ENCODE assay signal across 12 cellular contexts in the genomic region with DNA sequence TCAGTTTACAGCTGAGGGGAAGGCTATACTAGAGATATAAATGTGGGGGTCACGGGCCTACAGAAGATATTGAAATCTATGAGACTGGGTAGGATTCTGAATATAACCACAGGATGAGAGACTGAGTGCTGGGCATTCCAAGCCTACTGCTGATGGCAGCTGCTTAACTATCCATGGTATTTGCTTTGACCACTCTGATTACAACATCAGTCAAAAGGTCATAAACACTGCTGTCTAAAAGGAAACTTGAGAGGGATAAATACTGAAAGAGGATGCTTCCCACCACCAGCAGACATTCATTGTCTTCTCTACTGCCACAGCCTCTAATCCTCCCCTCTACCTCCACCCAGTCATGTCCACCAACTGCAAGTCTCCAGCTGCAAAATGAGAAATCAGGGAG. TPM values are rescaled to one million over a fixed set of nuclear protein-coding genes. Genes with fewer than 3 reads are reported as not detected.
DNase-seq lines count a peak whose midpoint lies in the region; ATAC-seq and FAIRE-seq lines count a peak whose summit lies in the region.
"Had no signal": no experiment of that assay in that cellular context is flagged by ENCODE, and none has a peak within 500 bp of the region (broad histone marks: within the 10 kb centered on the region; RNA-seq: fewer than 3 reads in every experiment).

No MANE protein-coding gene starts in this region.

- in situ Hi-C loops in GM23248 (cut with MboI), result no loop called here

- peaks cover 70% of the 10 kb centered on the region for H3K36me3 Mint-ChIP-seq in activated naive CD8-positive, alpha-beta T cell treated with anti-CD3 and anti-CD28 coated beads, Interleukin-2, amount 50 U/mL, for 24 hours (ENCODE audit: low read depth)

- H3F3A ChIP-seq in GM23248 (ENCODE audit: insufficient read depth), result peaks cover 75% of the 10 kb centered on the region

- H2AFZ ChIP-seq in GM23248, result no peak overlapping the region

- no peaks in the 10 kb centered on the region for H3K27me3 ChIP-seq in GM23248 (replicated peaks; ENCODE audit: insufficient read depth)

- H3K36me3 ChIP-seq in GM23248 (ENCODE audit: low read depth), result peaks cover 43% of the 10 kb centered on the region

- H3K79me2 ChIP-seq in GM23248 (ENCODE audit: insufficient read depth), result peaks cover 91% of the 10 kb centered on the region

- no peaks in the 10 kb centered on the region for H3K9me3 ChIP-seq in GM23248 (ENCODE audit: low read depth)
- H3K9me3 ChIP-seq: prostate gland had no signal

- H3K4me3 ChIP-seq in GM23248, result peak overlapping the region; percentile 28
- H3K4me3 ChIP-seq: prostate gland had no signal

- H3K27ac ChIP-seq in GM23248, result peak overlapping the region; percentile 64
- H3K27ac ChIP-seq: prostate gland had no signal

- H3K4me1 Mint-ChIP-seq in activated naive CD8-positive, alpha-beta T cell treated with anti-CD3 and anti-CD28 coated beads, Interleukin-2, amount 50 U/mL, for 24 hours, result peaks cover 92% of the 10 kb centered on the region

- ATAC-seq in activated naive CD8-positive, alpha-beta T cell treated with anti-CD3 and anti-CD28 coated beads, Interleukin-2, amount 50 U/mL, for 24 hours, result no peak
- ATAC-seq in esophagus mucosa, result no peak
- no peak for ATAC-seq in Right ventricle myocardium inferior
- no peak for ATAC-seq in HG03108 (IDR thresholded peaks at IDR 0.05; ENCODE audit: unreplicated experiment)

- peak; percentile 63 for DNase-seq in AG08396 (ENCODE audit: low spot score)
- DNase-seq in GM23248, result peak; percentile 83
- DNase-seq in activated naive CD8-positive, alpha-beta T cell treated with anti-CD3 and anti-CD28 coated beads, Interleukin-2, amount 50 U/mL, for 24 hours, result no peak
- DNase-seq in kidney tubule cell (ENCODE audit: low spot score), result peak; percentile 80
- DNase-seq in Right ventricle myocardium inferior (ENCODE audit: missing footprints), result no peak
- no peak for DNase-seq in GM19239 (ENCODE audit: insufficient read length, low spot score)
- DNase-seq: activated CD4-positive, alpha-beta T cell treated with anti-CD3 and anti-CD28 coated beads for 4 hours; DMS79 treated with DMSO at 0.1 percent for 48 hours; OCI-M1 had no signal

- H3K4me1 ChIP-seq in GM23248 (ENCODE audit: insufficient read depth), result peaks cover 75% of the 10 kb centered on the region

- H3K9me3 Mint-ChIP-seq in activated naive CD8-positive, alpha-beta T cell treated with anti-CD3 and anti-CD28 coated beads, Interleukin-2, amount 50 U/mL, for 24 hours, result no peaks in the 10 kb centered on the region

- intact Hi-C loops in Right ventricle myocardium inferior (cut with DNase I), result no loop called here

- peak overlapping the region; percentile 5; the same call in 1 of the 2 replicates for H3K9ac ChIP-seq in GM23248

- H4K20me1 ChIP-seq in GM23248 (ENCODE audit: insufficient read depth), result 0 out of 2 replicates have a peak, but pooled peaks cover 4% of the 10 kb centered on the region

- H3K27me3 Mint-ChIP-seq in activated naive CD8-positive, alpha-beta T cell treated with anti-CD3 and anti-CD28 coated beads, Interleukin-2, amount 50 U/mL, for 24 hours, result no peaks in the 10 kb centered on the region

- peak overlapping the region; percentile 9 for H3K27ac Mint-ChIP-seq in activated naive CD8-positive, alpha-beta T cell treated with anti-CD3 and anti-CD28 coated beads, Interleukin-2, amount 50 U/mL, for 24 hours

- H3K9me2 ChIP-seq in GM23248 (ENCODE audit: insufficient read depth), result no peaks in the 10 kb centered on the region

- no peak for FAIRE-seq in GM19239 (lab: Jason Lieb, UNC)

- WGBS in GM23248 (ENCODE audit: low coverage in 1 of 2, low lambda C conversion rate in 2 of 2, missing lambda C conversion rate in 2 of 2), 2 experiments, result 61 to 67% methylated on average over 1 of the region's 1 CpG

- peak overlapping the region; percentile 43 for H3K4me3 Mint-ChIP-seq in activated naive CD8-positive, alpha-beta T cell treated with anti-CD3 and anti-CD28 coated beads, Interleukin-2, amount 50 U/mL, for 24 hours

- peak overlapping the region; percentile 100 for H3K4me2 ChIP-seq in GM23248 (ENCODE audit: unreplicated experiment)

RNA-seq across cellular contexts. Expression of a gene that starts 3.8 kb away (rescaled TPM):
- 50.7 and 58.1 TPM in 2 replicates for total RNA-seq in GM23248 (2014; rRNA removed; shearing (Covaris generic))
- polyA plus RNA-seq in GM23248 (2016; fragmentation: Nextera tagmentation; extraction: Ambion mirVana), result 52.1 and 54.6 TPM in 2 replicates
- 15.5 TPM for total RNA-seq in esophagus mucosa
- 56.7 TPM for total RNA-seq in Right ventricle myocardium inferior

Comparison
In these comparisons a context has a peak if more than half of its experiments do, and no peak if none do; other contexts are left out.
1. DNase-seq: peak in AG08396 (single experiment), GM23248 (single experiment) and kidney tubule cell (single experiment); none in activated naive CD8-positive, alpha-beta T cell treated with anti-CD3 and anti-CD28 coated beads, Interleukin-2, amount 50 U/mL, for 24 hours (single experiment), Right ventricle myocardium inferior (single experiment) and GM19239 (single experiment).